ENCODE assay signal across 31 cellular contexts in the genomic region with DNA sequence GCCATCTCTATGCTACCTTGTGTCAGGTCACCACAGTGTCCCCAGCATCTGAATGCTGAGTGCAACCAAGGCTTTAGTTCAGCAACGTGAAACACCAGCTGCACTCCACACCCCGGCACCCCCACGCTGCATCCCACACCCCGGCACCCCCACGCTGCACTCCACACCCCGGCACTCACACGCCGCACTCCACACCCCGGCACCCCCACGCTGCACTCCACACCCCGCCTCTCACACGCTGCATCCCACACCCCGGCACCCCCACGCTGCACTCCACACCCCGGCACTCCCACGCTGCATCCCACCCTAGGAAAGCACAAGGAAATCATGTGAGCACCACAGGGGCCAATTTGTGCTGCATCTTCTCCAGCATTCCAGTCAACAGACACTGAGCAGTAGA.
"Had no signal": no experiment of that assay in that cellular context is flagged by ENCODE, and none has a peak within 500 bp of the region (broad histone marks: within the 10 kb centered on the region; RNA-seq: fewer than 3 reads in every experiment).

No MANE protein-coding gene starts in this region.

- H3K9me3 Mint-ChIP-seq: type B pancreatic cell had no signal

- DNase-seq: naive thymus-derived CD4-positive, alpha-beta T cell; natural killer cell; nucleus accumbens; psoas muscle; right cardiac atrium; right lobe of liver; sigmoid colon; small intestine; spleen; stimulated activated CD4-positive, alpha-beta T cell treated with anti-CD3 and anti-CD28 coated beads, Interleukin-12 subunit alpha, Interleukin-12 subunit beta, amount 100 ng/mL, for 4 hours; stimulated activated CD4-positive, alpha-beta T cell treated with anti-CD3 and anti-CD28 coated beads, Interleukin-1b, Interleukin-23, amount 100 ng/mL, for 48 hours; stimulated activated CD4-positive, alpha-beta T cell treated with anti-CD3 and anti-CD28 coated beads, Interleukin-4, amount 100 ng/mL, for 1 hour; stimulated activated CD4-positive, alpha-beta T cell treated with anti-CD3 and anti-CD28 coated beads, Interleukin-4, amount 100 ng/mL, for 4 hours; stimulated activated CD8-positive, alpha-beta memory T cell treated with anti-CD3 and anti-CD28 coated beads, Interleukin-4, amount 100 ng/mL, for 48 hours; stimulated activated naive CD4-positive, alpha-beta T cell; stimulated activated naive CD8-positive, alpha-beta T cell treated with anti-CD3 and anti-CD28 coated beads, Interleukin-15, amount 100 ng/mL, for 72 hours; stimulated activated naive CD8-positive, alpha-beta T cell treated with anti-CD3 and anti-CD28 coated beads, Interleukin-15, Interleukin-2, amounts not matched to agents 100 U/mL and 50 U/mL, for 24 hours; substantia nigra; testis; tibial artery; transverse colon; upper lobe of right lung; uterus had no signal

- H3K36me3 ChIP-seq: neural progenitor cell, neutrophil, right lobe of liver, sigmoid colon, spleen, suprapubic skin, tibial artery, transverse colon, upper lobe of right lung, uterus had no signal

- ATAC-seq: naive thymus-derived CD4-positive, alpha-beta T cell; natural killer cell; psoas muscle; right cardiac atrium; right lobe of liver; stimulated activated memory B cell treated with anti-CD40 and anti-IgM and Interleukin-4, amounts not matched to agents 10 μg/mL and 1 μg/mL and 100 μg/mL, for 72 hours; stimulated activated naive CD8-positive, alpha-beta T cell treated with anti-CD3 and anti-CD28 coated beads, Interleukin-15, amount 100 ng/mL, for 72 hours; stimulated activated naive CD8-positive, alpha-beta T cell treated with anti-CD3 and anti-CD28 coated beads, Interleukin-15, Interleukin-2, amounts not matched to agents 100 U/mL and 50 U/mL, for 24 hours; upper lobe of right lung had no signal

- H3K4me2 ChIP-seq: neural progenitor cell had no signal

- H3K27me3 ChIP-seq: neural progenitor cell, neutrophil, right lobe of liver, sigmoid colon, spleen, suprapubic skin, testis, tibial artery, transverse colon, upper lobe of right lung, uterus had no signal

- H3K27ac Mint-ChIP-seq: naive thymus-derived CD4-positive, alpha-beta T cell; natural killer cell; nephron; neural progenitor cell; progenitor cell of endocrine pancreas; stimulated activated memory B cell treated with anti-CD40 and anti-IgM and Interleukin-4, amounts not matched to agents 10 μg/mL and 1 μg/mL and 100 μg/mL, for 72 hours; stimulated activated naive CD8-positive, alpha-beta T cell treated with anti-CD3 and anti-CD28 coated beads, Interleukin-15, amount 100 ng/mL, for 72 hours; type B pancreatic cell had no signal

- H3K36me3 Mint-ChIP-seq: naive thymus-derived CD4-positive, alpha-beta T cell; natural killer cell; neural progenitor cell; stimulated activated memory B cell treated with anti-CD40 and anti-IgM and Interleukin-4, amounts not matched to agents 10 μg/mL and 1 μg/mL and 100 μg/mL, for 72 hours; type B pancreatic cell had no signal

- H3K4me1 Mint-ChIP-seq: naive thymus-derived CD4-positive, alpha-beta T cell; natural killer cell; nephron; neural progenitor cell; stimulated activated memory B cell treated with anti-CD40 and anti-IgM and Interleukin-4, amounts not matched to agents 10 μg/mL and 1 μg/mL and 100 μg/mL, for 72 hours; stimulated activated naive CD8-positive, alpha-beta T cell treated with anti-CD3 and anti-CD28 coated beads, Interleukin-15, amount 100 ng/mL, for 72 hours had no signal

- H3K79me2 ChIP-seq: parathyroid adenoma had no signal

- H3K27me3 Mint-ChIP-seq: progenitor cell of endocrine pancreas; stimulated activated memory B cell treated with anti-CD40 and anti-IgM and Interleukin-4, amounts not matched to agents 10 μg/mL and 1 μg/mL and 100 μg/mL, for 72 hours; stimulated activated naive CD8-positive, alpha-beta T cell treated with anti-CD3 and anti-CD28 coated beads, Interleukin-15, amount 100 ng/mL, for 72 hours; type B pancreatic cell had no signal

- H3K27ac ChIP-seq: neural progenitor cell, neutrophil, parathyroid adenoma, psoas muscle, right lobe of liver, sigmoid colon, spleen, suprapubic skin, testis, tibial artery, transverse colon, upper lobe of right lung, uterus had no signal

- H3K4me3 ChIP-seq: neural progenitor cell, psoas muscle, right lobe of liver, sigmoid colon, spleen, suprapubic skin, testis, tibial artery, transverse colon, upper lobe of right lung, uterus had no signal

- H2AFZ ChIP-seq: neural progenitor cell, parathyroid adenoma had no signal

- H3K4me3 Mint-ChIP-seq: naive thymus-derived CD4-positive, alpha-beta T cell; natural killer cell; nephron; neural progenitor cell; stimulated activated memory B cell treated with anti-CD40 and anti-IgM and Interleukin-4, amounts not matched to agents 10 μg/mL and 1 μg/mL and 100 μg/mL, for 72 hours; stimulated activated naive CD8-positive, alpha-beta T cell treated with anti-CD3 and anti-CD28 coated beads, Interleukin-15, amount 100 ng/mL, for 72 hours; type B pancreatic cell had no signal

- H3K9me3 ChIP-seq: neutrophil, psoas muscle, right lobe of liver, sigmoid colon, suprapubic skin, testis, transverse colon, upper lobe of right lung, uterus had no signal

- H3K9ac ChIP-seq: neural progenitor cell, parathyroid adenoma had no signal

- H3K4me1 ChIP-seq: neural progenitor cell, parathyroid adenoma, psoas muscle, right lobe of liver, sigmoid colon, spleen, suprapubic skin, testis, tibial artery, transverse colon, upper lobe of right lung, uterus had no signal
